31 cellular contexts compared by ENCODE assay signal in the genomic region with DNA sequence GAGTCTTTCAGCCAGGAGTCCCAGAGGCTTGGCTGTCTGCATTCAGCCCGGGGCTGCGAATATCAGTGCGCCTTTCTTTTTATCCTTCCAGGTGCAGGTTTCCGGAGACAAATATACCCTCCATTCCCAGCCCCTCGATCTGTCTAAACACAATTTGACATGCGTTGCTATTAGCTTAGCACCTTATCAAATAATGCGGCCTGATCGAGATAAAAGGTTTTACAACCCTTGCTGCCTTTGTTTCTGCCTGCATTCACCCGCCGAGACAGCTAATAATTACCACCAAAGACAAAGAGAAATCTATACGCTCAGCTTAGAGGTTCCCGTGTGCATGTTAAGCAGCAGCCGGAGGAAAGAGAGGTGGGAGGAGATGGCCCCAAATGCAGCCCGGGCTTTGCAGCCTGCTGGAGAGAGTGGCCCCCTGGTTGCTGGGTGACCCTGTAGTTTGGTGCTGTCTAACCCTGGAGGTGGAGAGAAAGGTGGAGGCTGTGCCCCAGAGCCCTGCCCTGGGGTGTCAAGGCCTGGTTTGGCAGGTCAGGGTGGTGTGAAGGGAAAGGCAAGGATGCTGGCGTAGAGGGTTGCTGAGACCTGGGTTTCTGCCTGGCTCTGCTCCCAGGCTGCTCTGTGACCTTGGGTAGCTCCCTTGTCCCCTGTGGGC.
DNase-seq lines count a peak whose midpoint lies in the region; TF ChIP-seq lines count a peak whose summit lies in the region.
"Had no signal": no experiment of that assay in that cellular context is flagged by ENCODE, and none has a peak within 500 bp of the region (broad histone marks: within the 10 kb centered on the region; RNA-seq: fewer than 3 reads in every experiment).

No MANE protein-coding gene starts in this region.

- H3K4me3 Mint-ChIP-seq in immature natural killer cell, result no peak overlapping the region
- H3K4me3 Mint-ChIP-seq: activated CD4-positive, alpha-beta T cell treated with anti-CD3 and anti-CD28 coated beads, Interleukin-2, amount 10 ng/mL, durations not matched to agents 24 days and 14 days; activated naive CD8-positive, alpha-beta T cell treated with anti-CD3 and anti-CD28 coated beads for 36 hours had no signal

- H3K4ac ChIP-seq in trophoblast cell (ENCODE audit: low read depth, low read length), result no peak overlapping the region

- no peaks in the 10 kb centered on the region for H3K4me1 Mint-ChIP-seq in immature natural killer cell
- H3K4me1 Mint-ChIP-seq: activated CD4-positive, alpha-beta T cell treated with anti-CD3 and anti-CD28 coated beads, Interleukin-2, amount 10 ng/mL, durations not matched to agents 24 days and 14 days had no signal

- H3K4me1 ChIP-seq in trophoblast cell (ENCODE audit: control insufficient read depth in 1 of 2, insufficient read depth in 2 of 2, low read length in 2 of 2), result peaks cover 6 to 7% of the 10 kb centered on the region in 2 experiments

- peaks cover 0 to 18% (median 7%) of the 10 kb centered on the region in 3 donors for H3K27me3 Mint-ChIP-seq in immature natural killer cell (ENCODE audit: low read depth in 3 of 3)

- WGBS in trophoblast cell (ENCODE audit: extremely low coverage, insufficient coverage, insufficient read length), result no CpG with 5 or more reads among the region's 15 CpGs

- H3K4me2 ChIP-seq in trophoblast cell (ENCODE audit: low read length), result no peak overlapping the region
- H3K4me2 ChIP-seq: KMS-11 had no signal

- H2BK120ac ChIP-seq in trophoblast cell (ENCODE audit: insufficient read depth, low read length, poor library complexity), result no peak overlapping the region

- H3K4me3 ChIP-seq in trophoblast cell (ENCODE audit: low read depth, low read length), result no peak overlapping the region
- H3K4me3 ChIP-seq: cardiac muscle cell, left ventricle myocardium inferior, MG63, Peyer's patch, skin epidermis had no signal

- H3K79me2 ChIP-seq in trophoblast cell (ENCODE audit: control insufficient read depth, insufficient read depth, low read length, poor library complexity), result no peaks in the 10 kb centered on the region

- H3K23ac ChIP-seq in trophoblast cell (ENCODE audit: low read length), result no peak overlapping the region

- no peak overlapping the region for H4K8ac ChIP-seq in trophoblast cell (ENCODE audit: low read depth, low read length)

- H4K12ac ChIP-seq in trophoblast cell (ENCODE audit: low read depth, low read length), result no peak overlapping the region

- no peak for TF ChIP-seq CTCF in VCaP (conservative IDR thresholded peaks at IDR 0.05)

- H3K36me3 ChIP-seq in trophoblast cell (ENCODE audit: control insufficient read depth in 1 of 2, insufficient read depth in 2 of 2, low read length in 2 of 2), result no peaks in the 10 kb centered on the region
- H3K36me3 ChIP-seq: cardiac muscle cell, left ventricle myocardium inferior, MG63, Peyer's patch had no signal

- H3K9me3 Mint-ChIP-seq in immature natural killer cell, result no peaks in the 10 kb centered on the region
- H3K9me3 Mint-ChIP-seq: activated CD4-positive, alpha-beta T cell treated with anti-CD3 and anti-CD28 coated beads, Interleukin-2, amount 10 ng/mL, durations not matched to agents 24 days and 14 days; activated naive CD8-positive, alpha-beta T cell treated with anti-CD3 and anti-CD28 coated beads for 36 hours had no signal

- H2AFZ ChIP-seq in trophoblast cell (ENCODE audit: insufficient read depth, low read length, poor library complexity), result no peak overlapping the region

- peaks cover 7% of the 10 kb centered on the region for H3K9me3 ChIP-seq in trophoblast cell (ENCODE audit: insufficient read depth, low read depth, low read length)
- H3K9me3 ChIP-seq: left ventricle myocardium inferior, MG63, Peyer's patch had no signal

- DNase-seq in NCI-H1092 (lab: John Stamatoyannopoulos, UW) (peak; percentile 48), NCI-H146 (lab: John Stamatoyannopoulos, UW) (peak; percentile 99), trophoblast cell (no peak), immature natural killer cell (no peak), hypothalamus (lab: John Stamatoyannopoulos, UW) (no peak), HT-29 (ENCODE audit: low spot score) (no peak)
- no peak for DNase-seq in stimulated activated naive CD4-positive, alpha-beta T cell treated with Interleukin-2 at 50 U/mL for 16 hours (lab: John Stamatoyannopoulos, UW)
- DNase-seq: activated CD4-positive, alpha-beta T cell treated with anti-CD3 and anti-CD28 coated beads, Interleukin-2, amount 10 ng/mL, durations not matched to agents 24 days and 14 days; activated CD8-positive, alpha-beta memory T cell treated with anti-CD3 and anti-CD28 coated beads for 24 hours; activated effector memory CD4-positive, alpha-beta T cell treated with Interleukin-2 at 50 U/mL for 16 hours; activated naive CD8-positive, alpha-beta T cell treated with anti-CD3 and anti-CD28 coated beads for 36 hours; activated T-cell treated with anti-CD3 and anti-CD28 coated beads for 4 hours; aorta; cortex of kidney; DMS79; effector memory CD4-positive, alpha-beta T cell; GDM1; left ventricle myocardium inferior; mesenchymal stem cell; MG63; NCI-H1694 treated with DMSO at 0.1 percent for 48 hours; NCI-H524 treated with DMSO at 0.1 percent for 48 hours; occipital lobe; Peyer's patch; SHP77; stimulated activated naive CD8-positive, alpha-beta T cell treated with anti-CD3 and anti-CD28 coated beads, Interleukin-15, Interleukin-2, amounts not matched to agents 100 U/mL and 50 U/mL, for 24 hours; T1000 had no signal

- H3K27ac ChIP-seq in VCaP (peak overlapping the region; percentile 90), trophoblast cell (ENCODE audit: low read depth, low read length) (no peak overlapping the region)
- H3K27ac ChIP-seq: cardiac muscle cell, KMS-11, left ventricle myocardium inferior, Peyer's patch, skin epidermis had no signal

- no peak overlapping the region for H3K18ac ChIP-seq in trophoblast cell (ENCODE audit: low read length)

- H2BK5ac ChIP-seq in trophoblast cell (ENCODE audit: low read depth, low read length, poor library complexity), result no peak overlapping the region

- peak overlapping the region; percentile 12 for H4K91ac ChIP-seq in trophoblast cell (ENCODE audit: low read depth, low read length)

- H3K14ac ChIP-seq in trophoblast cell (ENCODE audit: low read length), result no peak overlapping the region

- H3K27me3 ChIP-seq in trophoblast cell (ENCODE audit: insufficient read depth, low read length), result no peaks in the 10 kb centered on the region
- H3K27me3 ChIP-seq: cardiac muscle cell, MG63, Peyer's patch had no signal

- H3K27ac Mint-ChIP-seq in immature natural killer cell, result no peak overlapping the region
- H3K27ac Mint-ChIP-seq: activated CD4-positive, alpha-beta T cell treated with anti-CD3 and anti-CD28 coated beads, Interleukin-2, amount 10 ng/mL, durations not matched to agents 24 days and 14 days; activated naive CD8-positive, alpha-beta T cell treated with anti-CD3 and anti-CD28 coated beads for 36 hours had no signal

- no peaks in the 10 kb centered on the region for H3K36me3 Mint-ChIP-seq in immature natural killer cell
- H3K36me3 Mint-ChIP-seq: activated naive CD8-positive, alpha-beta T cell treated with anti-CD3 and anti-CD28 coated beads for 36 hours had no signal

- no peak overlapping the region for H3K9ac ChIP-seq in trophoblast cell (ENCODE audit: low read length)
- H3K9ac ChIP-seq: KMS-11 had no signal

- H2AK5ac ChIP-seq in trophoblast cell (ENCODE audit: low read length), result no peak overlapping the region

- no peak overlapping the region for H2BK12ac ChIP-seq in trophoblast cell (ENCODE audit: low read length)

- H3K79me1 ChIP-seq in trophoblast cell (ENCODE audit: low read length), result peaks cover 3% of the 10 kb centered on the region

Comparison
In these comparisons a context has a peak if more than half of its experiments do, and no peak if none do; other contexts are left out.
1. DNase-seq: peak in NCI-H1092 (single experiment) and NCI-H146 (single experiment); none in trophoblast cell (0 of 2), immature natural killer cell (0 of 3), hypothalamus (0 of 51), HT-29 (single experiment) and stimulated activated naive CD4-positive, alpha-beta T cell treated with Interleukin-2 at 50 U/mL for 16 hours (single experiment).